ENCODE assay signal across 8 cellular contexts in the genomic region with DNA sequence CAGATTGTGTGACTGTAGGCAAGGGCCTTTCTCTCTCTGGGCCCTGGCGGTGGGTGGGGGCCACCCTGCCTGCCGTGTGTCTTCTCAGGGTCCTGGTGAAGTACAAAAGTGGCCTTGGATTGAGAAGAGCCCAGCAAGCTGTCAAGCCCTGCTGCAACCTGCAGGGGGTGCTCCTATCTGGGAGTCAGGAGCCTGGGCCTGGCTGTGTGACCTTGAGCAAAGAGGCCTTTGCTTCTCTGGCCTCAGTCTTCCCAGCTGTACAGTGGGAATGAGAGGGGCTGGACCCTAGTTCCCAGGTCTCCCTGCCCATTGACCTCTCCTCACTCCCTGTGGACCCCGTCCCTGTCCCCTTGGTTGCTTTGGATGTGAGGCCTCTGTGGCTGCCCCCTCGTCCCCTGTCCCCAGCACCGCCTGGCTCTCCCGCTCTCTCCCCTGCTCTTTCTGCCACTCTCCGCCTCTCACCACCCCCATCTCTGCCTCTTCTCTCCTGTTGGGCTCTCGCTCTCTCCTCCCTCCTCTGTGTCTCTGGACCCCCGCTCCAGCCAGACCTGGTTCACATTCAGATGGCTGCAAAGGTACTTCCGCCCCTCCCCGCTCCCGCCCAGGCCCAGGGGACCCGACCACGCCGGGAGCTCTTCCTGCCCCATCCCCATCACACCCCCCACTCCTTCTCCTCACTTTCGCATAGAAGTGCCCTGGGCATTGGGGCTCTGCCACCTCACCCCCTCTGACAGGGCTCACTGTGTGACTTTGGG. TPM values are rescaled to one million over a fixed set of nuclear protein-coding genes. Genes with fewer than 3 reads are reported as not detected.
DNase-seq lines count a peak whose midpoint lies in the region; ATAC-seq and TF ChIP-seq lines count a peak whose summit lies in the region.

No MANE protein-coding gene starts in this region.

- ATAC-seq in HG03196 (IDR thresholded peaks at IDR 0.05; ENCODE audit: unreplicated experiment), result no peak

- TF ChIP-seq CTCF in fibroblast of the aortic adventitia (IDR thresholded peaks at IDR 0.05; ENCODE audit: insufficient read depth, low read length), result peak; percentile 33

- no peak overlapping the region for H3K4me3 ChIP-seq in fibroblast of the aortic adventitia (ENCODE audit: low read depth, low read length)

- DNase-seq in 8988T (peak; percentile 48), ELF-1 (ENCODE audit: low read depth, low spot score) (peak; percentile 66), RKO (ENCODE audit: low spot score) (peak; percentile 53), fibroblast of the aortic adventitia (ENCODE audit: low read depth) (no peak), GF-D8 (lab: John Stamatoyannopoulos, UW) (no peak), kidney glomerular epithelial cell (lab: John Stamatoyannopoulos, UW) (no peak), HT-29 (ENCODE audit: low spot score) (no peak)

RNA-seq across cellular contexts. Expression of gene SRC, which starts 46.7 kb away (rescaled TPM):
- total RNA-seq in fibroblast of the aortic adventitia (ENCODE audit: low replicate concordance), result 11.0 and 19.1 TPM in 2 replicates
- 113 and 161 TPM in 2 replicates for total RNA-seq in HT-29 (2014; rRNA removed; shearing (Covaris generic))

Comparison
In these comparisons a context has a peak if more than half of its experiments do, and no peak if none do; other contexts are left out.
1. DNase-seq: peak in 8988T (single experiment), ELF-1 (single experiment) and RKO (single experiment); none in fibroblast of the aortic adventitia (single experiment), GF-D8 (single experiment), kidney glomerular epithelial cell (single experiment) and HT-29 (single experiment).